17 cellular contexts compared by ENCODE assay signal in genomic region chr5:91307023-91307422, GRCh38.
A peak's percentile ranks its signal among the peaks of the same experiment; 100 is the strongest.
DNase-seq lines count a peak whose midpoint lies in the region; ATAC-seq and TF ChIP-seq lines count a peak whose summit lies in the region.
"Had no signal": no experiment of that assay in that cellular context is flagged by ENCODE, and none has a peak within 500 bp of the region (broad histone marks: within the 10 kb centered on the region; RNA-seq: fewer than 3 reads in every experiment).

No MANE protein-coding gene starts in this region.

- H3K4me3 Mint-ChIP-seq in activated CD4-positive, alpha-beta T cell treated with anti-CD3 and anti-CD28 coated beads for 36 hours: no peak overlapping the region
- H3K4me3 Mint-ChIP-seq: brain; effector memory CD8-positive, alpha-beta T cell had no signal

- peak; percentile 7 for DNase-seq in EL
- DNase-seq in coronary artery (ENCODE audit: low spot score): peak; percentile 84
- DNase-seq in hepatic stellate cell (ENCODE audit: low spot score): peak; percentile 21
- DNase-seq in OCI-M1 (lab: John Stamatoyannopoulos, UW): no peak
- DNase-seq in activated CD4-positive, alpha-beta T cell treated with anti-CD3 and anti-CD28 coated beads for 36 hours: no peak
- no peak for DNase-seq in GM13976 (ENCODE audit: low spot score)
- DNase-seq in stimulated activated CD4-positive, alpha-beta T cell treated with anti-CD3 and anti-CD28 coated beads, Interleukin-2, amount 100 ng/mL, for 24 hours: no peak
- DNase-seq: activated gamma-delta T cell treated with Interleukin-2 at 50 U/mL for 16 hours; DMS79; effector memory CD8-positive, alpha-beta T cell; GOT3; hippocampal formation; NCI-H1436; upper lobe of right lung had no signal

- no peaks in the 10 kb centered on the region for H3K9me3 ChIP-seq in skeletal muscle tissue (ENCODE audit: control insufficient read depth in 3 of 3, low read length in 3 of 3)
- H3K9me3 ChIP-seq: upper lobe of right lung had no signal

- no peak for ATAC-seq in activated CD4-positive, alpha-beta T cell treated with anti-CD3 and anti-CD28 coated beads for 36 hours
- ATAC-seq: effector memory CD8-positive, alpha-beta T cell; upper lobe of right lung had no signal

- H3K27me3 ChIP-seq in skeletal muscle tissue (ENCODE audit: control insufficient read depth in 3 of 3, insufficient read depth in 3 of 3, low read length in 3 of 3): no peaks in the 10 kb centered on the region
- H3K27me3 ChIP-seq: upper lobe of right lung had no signal

- peak overlapping the region in 1 of 2 donors; percentile 19 for H3K27ac ChIP-seq in coronary artery
- H3K27ac ChIP-seq in skeletal muscle tissue (ENCODE audit: low read depth, low read length): peak overlapping the region; percentile 54
- H3K27ac ChIP-seq: C4-2B, upper lobe of right lung had no signal

- peaks cover 4% of the 10 kb centered on the region for H3K36me3 Mint-ChIP-seq in activated CD4-positive, alpha-beta T cell treated with anti-CD3 and anti-CD28 coated beads for 36 hours (ENCODE audit: low read depth)
- H3K36me3 Mint-ChIP-seq: brain had no signal

- H3K4me3 ChIP-seq in coronary artery (no peak overlapping the region), skeletal muscle tissue (ENCODE audit: low read length in 3 of 3) (no peak overlapping the region)
- H3K4me3 ChIP-seq: upper lobe of right lung had no signal

- no peak for TF ChIP-seq CTCF in coronary artery (IDR thresholded peaks at IDR 0.05)
- no peak for TF ChIP-seq CTCF in GM13976 (IDR thresholded peaks at IDR 0.05; ENCODE audit: borderline replicate concordance, control extremely low read depth, extremely low read depth, insufficient read depth, missing control alignments)

- H3K27me3 Mint-ChIP-seq in activated CD4-positive, alpha-beta T cell treated with anti-CD3 and anti-CD28 coated beads for 36 hours: no peaks in the 10 kb centered on the region
- H3K27me3 Mint-ChIP-seq: brain; effector memory CD8-positive, alpha-beta T cell had no signal

- H3K27ac Mint-ChIP-seq in activated CD4-positive, alpha-beta T cell treated with anti-CD3 and anti-CD28 coated beads for 36 hours: no peak overlapping the region

- no peaks in the 10 kb centered on the region for H3K36me3 ChIP-seq in skeletal muscle tissue (ENCODE audit: control insufficient read depth in 3 of 3, insufficient read depth in 3 of 3, low read length in 3 of 3)
- H3K36me3 ChIP-seq: upper lobe of right lung had no signal

- POLR2A ChIA-PET in activated CD4-positive, alpha-beta T cell treated with anti-CD3 and anti-CD28 coated beads for 36 hours (lab: Charles Lee): no interaction called here

- no peak overlapping the region for H3K9ac ChIP-seq in skeletal muscle tissue (ENCODE audit: low read depth in 1 of 3, low read length in 3 of 3)

- in situ Hi-C loops in GM13976 (cut with MboI; ENCODE audit: low sequenced_read_pairs, unreplicated experiment): no loop called here

- no peaks in the 10 kb centered on the region for H3K9me3 Mint-ChIP-seq in activated CD4-positive, alpha-beta T cell treated with anti-CD3 and anti-CD28 coated beads for 36 hours (ENCODE audit: low read depth)
- H3K9me3 Mint-ChIP-seq: brain; effector memory CD8-positive, alpha-beta T cell had no signal

- CTCF ChIA-PET in activated CD4-positive, alpha-beta T cell treated with anti-CD3 and anti-CD28 coated beads for 36 hours (lab: Charles Lee): interaction anchor here (1.0 to 1.3 kb wide), 2 partner anchors 71 to 78 kb away, joined by 3 to 4 read pairs; no protein-coding TSS in a partner anchor

- intact Hi-C loops in activated CD4-positive, alpha-beta T cell treated with anti-CD3 and anti-CD28 coated beads for 36 hours (cut with DNase I, micrococcal nuclease): no loop called here

- H3K4me1 ChIP-seq in skeletal muscle tissue (ENCODE audit: control insufficient read depth in 3 of 3, insufficient read depth in 3 of 3, low read length in 3 of 3): peaks cover 17 to 27% (median 20%) of the 10 kb centered on the region in 3 donors

- H3K4me1 Mint-ChIP-seq in activated CD4-positive, alpha-beta T cell treated with anti-CD3 and anti-CD28 coated beads for 36 hours: peaks cover 13% of the 10 kb centered on the region

Comparison
In these comparisons a context has a peak if more than half of its experiments do, and no peak if none do; other contexts are left out.
1. DNase-seq: peak in EL (single experiment), coronary artery (single experiment) and hepatic stellate cell (single experiment); none in OCI-M1 (single experiment), activated CD4-positive, alpha-beta T cell treated with anti-CD3 and anti-CD28 coated beads for 36 hours (single experiment), GM13976 (single experiment) and stimulated activated CD4-positive, alpha-beta T cell treated with anti-CD3 and anti-CD28 coated beads, Interleukin-2, amount 100 ng/mL, for 24 hours (0 of 2).